ENCODE assay signal across 10 cellular contexts in genomic region chr11:64888761-64889511, GRCh38. TPM values are rescaled to one million over a fixed set of nuclear protein-coding genes. Genes with fewer than 3 reads are reported as not detected.
A peak's percentile ranks its signal among the peaks of the same experiment; 100 is the strongest.
DNase-seq lines count a peak whose midpoint lies in the region; ATAC-seq and TF ChIP-seq lines count a peak whose summit lies in the region.
"Had no signal": no experiment of that assay in that cellular context is flagged by ENCODE, and none has a peak within 500 bp of the region (broad histone marks: within the 10 kb centered on the region; RNA-seq: fewer than 3 reads in every experiment).

No MANE protein-coding gene starts in this region.

- POLR2A ChIA-PET in WTC11 (lab: Charles Lee), result interaction anchor here (0.8 to 2.4 kb wide), 2 partner anchors 10 to 110 kb away, joined by 3 to 10 read pairs; partner anchors contain the start of gene SF1

- H3K27me3 ChIP-seq in muscle layer of duodenum (ENCODE audit: low read depth, low read length), result no peaks in the 10 kb centered on the region

- no peaks in the 10 kb centered on the region for H3K36me3 ChIP-seq in muscle layer of duodenum (ENCODE audit: control insufficient read depth in 1 of 2, insufficient read depth in 2 of 2, low read length in 2 of 2)

- DNase-seq in HK-2 (ENCODE audit: unreplicated experiment) (peak; percentile 38), WTC11 (ENCODE audit: low spot score) (no peak), GM19238 (ENCODE audit: insufficient read length, low spot score) (no peak)
- DNase-seq: NCI-H524 treated with DMSO at 0.1 percent for 48 hours had no signal

- no peaks in the 10 kb centered on the region for H3K9me3 Mint-ChIP-seq in WTC11
- H3K9me3 Mint-ChIP-seq: stimulated activated naive CD8-positive, alpha-beta T cell treated with anti-CD3 and anti-CD28 coated beads, Interleukin-15, Interleukin-2, amounts not matched to agents 100 ng/mL and 50 ng/mL, for 24 hours; T-helper 1 cell treated with Interleukin-12 subunit alpha and Interleukin-12 subunit beta and Interleukin-4 antibody, amounts not matched to agents 30 μg/mL and 1 μg/mL, for 36 hours had no signal

- H3K9me3 ChIP-seq in muscle layer of duodenum (ENCODE audit: control insufficient read depth in 1 of 2, low read length in 2 of 2), result no peaks in the 10 kb centered on the region

- TF ChIP-seq CTCF in WTC11 (IDR thresholded peaks at IDR 0.05), result no peak

- CTCF ChIA-PET in WTC11 (lab: Charles Lee), result interaction anchor here (0.7 to 22.9 kb wide), 22 partner anchors 8 to 228 kb away, joined by 3 to 372 read pairs (median 6); partner anchors contain the start of genes ARL2, BATF2, CDC42BPG and EHD1

- H3K4me1 ChIP-seq in muscle layer of duodenum (ENCODE audit: control insufficient read depth in 1 of 2, insufficient read depth in 2 of 2, low read length in 2 of 2), result peaks cover 0 to 11% of the 10 kb centered on the region in 2 donors

- peak; percentile 36 for ATAC-seq in WTC11
- ATAC-seq in GM18873 (IDR thresholded peaks at IDR 0.05; ENCODE audit: low FRiP score, unreplicated experiment), result no peak
- ATAC-seq in HG03095 (IDR thresholded peaks at IDR 0.05; ENCODE audit: unreplicated experiment), result no peak

- no peak overlapping the region for H3K4me3 Mint-ChIP-seq in WTC11

- H3K4me3 ChIP-seq in muscle layer of duodenum (ENCODE audit: low read depth in 1 of 2, low read length in 2 of 2), result no peak overlapping the region

- H3K36me3 Mint-ChIP-seq in WTC11, result no peaks in the 10 kb centered on the region

- peak overlapping the region; percentile 53 for H3K27ac ChIP-seq in muscle layer of duodenum (ENCODE audit: low read length)

- no peak overlapping the region for H3K27ac Mint-ChIP-seq in WTC11

- H3K27me3 Mint-ChIP-seq in WTC11 (ENCODE audit: low read depth), result no peaks in the 10 kb centered on the region
- H3K27me3 Mint-ChIP-seq: stimulated activated naive CD8-positive, alpha-beta T cell treated with anti-CD3 and anti-CD28 coated beads, Interleukin-15, Interleukin-2, amounts not matched to agents 100 ng/mL and 50 ng/mL, for 24 hours had no signal

- H3K4me1 Mint-ChIP-seq in WTC11, result peaks cover 14% of the 10 kb centered on the region

TF ChIP-seq in WTC11, 78 proteins besides CTCF, POLR2A, EP300 and RAD21:
- no peak for TF ChIP-seq GABPB1 (CRISPR knock-in tag; IDR thresholded peaks at IDR 0.05)
- TF ChIP-seq ZNF121 (CRISPR knock-in tag; IDR thresholded peaks at IDR 0.05), result no peak
- no peak for TF ChIP-seq CREB1 (CRISPR knock-in tag; IDR thresholded peaks at IDR 0.05)
- no peak for TF ChIP-seq HMGXB4 (CRISPR knock-in tag; IDR thresholded peaks at IDR 0.05)
- TF ChIP-seq TEAD4 (CRISPR knock-in tag; IDR thresholded peaks at IDR 0.05), result no peak
- TF ChIP-seq ATF2 (CRISPR knock-in tag; IDR thresholded peaks at IDR 0.05; ENCODE audit: borderline replicate concordance, low read depth), result no peak
TF ChIP-seq in WTC11: peak in this region for 0.

RNA-seq across cellular contexts. Expression of gene EHD1, which starts 10.5 kb away (rescaled TPM):
- total RNA-seq in WTC11 (2021), result 29.9 to 38.1 TPM (median 35.2 TPM) in 3 replicates

RNA-seq across cellular contexts. Expression of gene ATG2A, which starts 28.1 kb away (rescaled TPM):
- 25.2 to 31.4 TPM (median 27.6 TPM) in 3 replicates for total RNA-seq in WTC11 (2021)

RNA-seq across cellular contexts. Expression of gene PPP2R5B, which starts 35.6 kb away (rescaled TPM):
- 8.7 to 10.2 TPM (median 9.1 TPM) in 3 replicates for total RNA-seq in WTC11 (2021)

RNA-seq across cellular contexts. Expression of gene CDC42BPG, which starts 44.5 kb away (rescaled TPM):
- total RNA-seq in WTC11 (2021), result 14.9 to 21.6 TPM (median 17.3 TPM) in 3 replicates

RNA-seq across cellular contexts. Expression of gene GPHA2, which starts 46.8 kb away (rescaled TPM):
- 1.0 to 1.6 TPM (median 1.6 TPM) in 3 replicates for total RNA-seq in WTC11 (2021)
- total RNA-seq: lung microvascular endothelial cell had no signal
